Comparison of ENCODE assay signal across 20 cellular contexts in the genomic region with DNA sequence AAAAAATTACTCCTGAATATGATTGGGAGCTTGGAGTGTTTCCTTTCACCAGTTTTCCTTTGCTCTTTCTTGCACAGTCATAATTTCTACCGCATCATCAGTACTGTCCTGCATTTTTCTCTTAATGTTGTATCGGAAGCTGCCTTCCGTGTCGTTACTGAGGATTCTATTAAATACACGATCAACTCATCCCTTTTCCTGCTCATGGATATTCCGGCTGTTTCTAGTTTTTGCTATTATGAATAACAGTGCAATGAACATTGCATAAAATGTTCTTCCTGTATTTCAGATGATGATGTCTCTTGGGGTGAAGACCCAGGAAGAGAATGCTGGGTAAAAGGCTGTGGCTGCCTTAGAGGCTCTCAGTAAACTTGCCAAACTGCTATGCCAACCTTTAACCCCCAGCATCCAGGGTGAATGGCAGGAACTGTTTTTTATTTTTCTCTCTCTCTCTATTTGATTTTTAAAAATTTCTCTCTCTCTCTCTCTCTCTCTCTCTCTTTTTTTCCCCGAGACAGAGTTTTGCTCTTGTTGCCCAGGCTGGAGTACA.
"Had no signal": no experiment of that assay in that cellular context is flagged by ENCODE, and none has a peak within 500 bp of the region (broad histone marks: within the 10 kb centered on the region; RNA-seq: fewer than 3 reads in every experiment).

No MANE protein-coding gene starts in this region.

- H3K4me2 ChIP-seq: neural progenitor cell had no signal

- H3K36me3 Mint-ChIP-seq: activated naive CD4-positive, alpha-beta T cell treated with anti-CD3 and anti-CD28 coated beads, Interleukin-2, amount 50 U/mL, for 72 hours; immature natural killer cell; naive thymus-derived CD4-positive, alpha-beta T cell; neural progenitor cell had no signal

- DNase-seq: activated CD4-positive, alpha-beta T cell treated with anti-CD3 and anti-CD28 coated beads for 1 hour; activated T-cell treated with anti-CD3 and anti-CD28 coated beads, Interleukin-2, amount 50 U/mL, for 1 hour; esophagus squamous epithelium; foreskin fibroblast; immature natural killer cell; left lung; naive thymus-derived CD4-positive, alpha-beta T cell; spleen; stimulated activated CD4-positive, alpha-beta T cell treated with anti-CD3 and anti-CD28 coated beads, Interleukin-4, amount 100 ng/mL, for 24 hours; stimulated activated naive CD4-positive, alpha-beta T cell treated with Interleukin-2 at 50 U/mL for 16 hours; substantia nigra; T-helper 9 cell; tibial artery had no signal

- H3K4me1 ChIP-seq: breast epithelium, prostate gland had no signal

- H3K9me3 ChIP-seq: breast epithelium, esophagus squamous epithelium, left lung, prostate gland, spleen, tibial artery had no signal

- H3K27ac Mint-ChIP-seq: activated T-helper 17 cell treated with anti-CD3 and anti-CD28 coated beads, Interleukin-2, amount 50 U/mL, for 72 hours; immature natural killer cell; naive thymus-derived CD4-positive, alpha-beta T cell; neural progenitor cell had no signal

- H3K36me3 ChIP-seq: breast epithelium, left lung, neural progenitor cell, prostate gland, spleen, tibial artery had no signal

- H3K9ac ChIP-seq: neural progenitor cell had no signal

- H3K9me3 Mint-ChIP-seq: activated naive CD4-positive, alpha-beta T cell treated with anti-CD3 and anti-CD28 coated beads, Interleukin-2, amount 50 U/mL, for 72 hours; activated T-helper 17 cell treated with anti-CD3 and anti-CD28 coated beads, Interleukin-2, amount 50 U/mL, for 72 hours; central memory CD8-positive, alpha-beta T cell; immature natural killer cell; naive thymus-derived CD4-positive, alpha-beta T cell; neural progenitor cell had no signal

- H3K27ac ChIP-seq: breast epithelium, esophagus squamous epithelium, left lung, neural progenitor cell, prostate gland, spleen, tibial artery had no signal

- H3K4me3 ChIP-seq: breast epithelium, esophagus squamous epithelium, left lung, lung, neural progenitor cell, prostate gland, spleen, tibial artery had no signal

- H3K27me3 Mint-ChIP-seq: activated T-helper 17 cell treated with anti-CD3 and anti-CD28 coated beads, Interleukin-2, amount 50 U/mL, for 72 hours; central memory CD8-positive, alpha-beta T cell; naive thymus-derived CD4-positive, alpha-beta T cell had no signal

- ATAC-seq: activated naive CD4-positive, alpha-beta T cell treated with anti-CD3 and anti-CD28 coated beads, Interleukin-2, amount 50 U/mL, for 72 hours; activated T-helper 17 cell treated with anti-CD3 and anti-CD28 coated beads, Interleukin-2, amount 50 U/mL, for 72 hours; left lung; naive thymus-derived CD4-positive, alpha-beta T cell had no signal

- H3K4me1 Mint-ChIP-seq: activated T-helper 17 cell treated with anti-CD3 and anti-CD28 coated beads, Interleukin-2, amount 50 U/mL, for 72 hours; immature natural killer cell; naive thymus-derived CD4-positive, alpha-beta T cell had no signal

- H3K27me3 ChIP-seq: breast epithelium, esophagus squamous epithelium, left lung, neural progenitor cell, spleen, tibial artery had no signal

- H3K4me3 Mint-ChIP-seq: activated T-helper 17 cell treated with anti-CD3 and anti-CD28 coated beads, Interleukin-2, amount 50 U/mL, for 72 hours; central memory CD8-positive, alpha-beta T cell; immature natural killer cell; naive thymus-derived CD4-positive, alpha-beta T cell; neural progenitor cell had no signal
